Comparison of ENCODE assay signal across 9 cellular contexts in genomic region chr11:47004595-47005033, GRCh38.
DNase-seq lines count a peak whose midpoint lies in the region; ATAC-seq and TF ChIP-seq lines count a peak whose summit lies in the region.
"Had no signal": no experiment of that assay in that cellular context is flagged by ENCODE, and none has a peak within 500 bp of the region (broad histone marks: within the 10 kb centered on the region; RNA-seq: fewer than 3 reads in every experiment).

No MANE protein-coding gene starts in this region.

- H2AFZ ChIP-seq in DND-41 (ENCODE audit: low read depth, low read length): no peak overlapping the region
- H2AFZ ChIP-seq in MM.1S (ENCODE audit: low read length): no peak overlapping the region

- no peaks in the 10 kb centered on the region for H3K79me2 ChIP-seq in DND-41 (ENCODE audit: insufficient read depth, low read length)
- no peaks in the 10 kb centered on the region for H3K79me2 ChIP-seq in MM.1S (ENCODE audit: low read length)

- peak; percentile 77 for ATAC-seq in DND-41 (ENCODE audit: insufficient read depth, low read depth)

- H3K36me3 Mint-ChIP-seq in CD14-positive monocyte: no peaks in the 10 kb centered on the region

- no peak overlapping the region for H3K4me3 Mint-ChIP-seq in CD14-positive monocyte

- H3K27me3 ChIP-seq in DND-41 (ENCODE audit: insufficient read depth, low read length, poor library complexity) (no peaks in the 10 kb centered on the region), MM.1S (replicated peaks; ENCODE audit: insufficient read depth, low read length) (no peaks in the 10 kb centered on the region), adipocyte (replicated peaks; ENCODE audit: control insufficient read depth, insufficient read depth, low read length) (no peaks in the 10 kb centered on the region), cardiac muscle cell (no peaks in the 10 kb centered on the region)

- no peaks in the 10 kb centered on the region for H3K27me3 Mint-ChIP-seq in CD14-positive monocyte (ENCODE audit: low read depth in 3 of 3)

- H3K9me3 ChIP-seq in DND-41 (ENCODE audit: insufficient read depth, low read length, severe bottlenecking): no peaks in the 10 kb centered on the region
- no peaks in the 10 kb centered on the region for H3K9me3 ChIP-seq in MM.1S (replicated peaks; ENCODE audit: insufficient read depth, low read length)
- H3K9me3 ChIP-seq in adipocyte (ENCODE audit: control insufficient read depth, low read length): no peaks in the 10 kb centered on the region
- H3K9me3 ChIP-seq in cardiac muscle cell (ENCODE audit: low read depth): no peaks in the 10 kb centered on the region

- H3K9me3 Mint-ChIP-seq in CD14-positive monocyte: peaks cover 0 to 4% (median 0%) of the 10 kb centered on the region in 7 donors

- no peaks in the 10 kb centered on the region for H3K36me3 ChIP-seq in DND-41 (ENCODE audit: insufficient read depth, low read length)
- no peaks in the 10 kb centered on the region for H3K36me3 ChIP-seq in MM.1S (replicated peaks; ENCODE audit: insufficient read depth, low read length)
- H3K36me3 ChIP-seq in adipocyte (ENCODE audit: control insufficient read depth, insufficient read depth, low read length, severe bottlenecking): no peaks in the 10 kb centered on the region
- no peaks in the 10 kb centered on the region for H3K36me3 ChIP-seq in cardiac muscle cell

- H3K4me1 Mint-ChIP-seq in CD14-positive monocyte: peaks cover 54% of the 10 kb centered on the region

- H3K9ac ChIP-seq in DND-41 (ENCODE audit: low read depth, low read length) (no peak overlapping the region), MM.1S (ENCODE audit: low read length) (no peak overlapping the region), adipocyte (ENCODE audit: low read length) (no peak overlapping the region)

- intact Hi-C loops in CD14-positive monocyte (cut with micrococcal nuclease): no loop called here

- peak overlapping the region in 2 of 7 donors; percentile 1 to 61 for H3K27ac Mint-ChIP-seq in CD14-positive monocyte

- H3K9me2 ChIP-seq in MM.1S (replicated peaks; ENCODE audit: insufficient read depth, low read length): no peaks in the 10 kb centered on the region

- H3K4me2 ChIP-seq in DND-41 (ENCODE audit: insufficient read depth, low read length) (no peak overlapping the region), MM.1S (ENCODE audit: low read depth, low read length) (no peak overlapping the region)

- no peak overlapping the region; the same call in 1 of the 2 replicates for H3K27ac ChIP-seq in DND-41 (ENCODE audit: low read length)
- H3K27ac ChIP-seq in MM.1S (ENCODE audit: low read length): no peak overlapping the region
- H3K27ac ChIP-seq in cardiac muscle cell: peak overlapping the region; percentile 75

- H3F3A ChIP-seq in MM.1S (ENCODE audit: insufficient read depth, low read length): no peaks in the 10 kb centered on the region

- no peak for TF ChIP-seq CTCF in DND-41 (IDR thresholded peaks at IDR 0.05; ENCODE audit: borderline replicate concordance, extremely low read depth, low read length, poor library complexity, severe bottlenecking)
- no peak for TF ChIP-seq CTCF in MM.1S (IDR thresholded peaks at IDR 0.05; ENCODE audit: low read length)
- no peak for TF ChIP-seq CTCF in cardiac muscle cell (IDR thresholded peaks at IDR 0.05; ENCODE audit: low read depth, low read length)
- no peak for TF ChIP-seq CTCF in CD14-positive monocyte (IDR thresholded peaks at IDR 0.05)

- H3K4me1 ChIP-seq in DND-41 (ENCODE audit: insufficient read depth, low read length) (peaks cover 9% of the 10 kb centered on the region), MM.1S (ENCODE audit: low read length) (peaks cover 10% of the 10 kb centered on the region), adipocyte (ENCODE audit: control insufficient read depth, insufficient read depth, low read length) (peaks cover 34% of the 10 kb centered on the region), cardiac muscle cell (ENCODE audit: low read depth) (peaks cover 8% of the 10 kb centered on the region)

- no peak overlapping the region for H3K4me3 ChIP-seq in DND-41 (ENCODE audit: low read depth in 1 of 2, low read length in 2 of 2)
- H3K4me3 ChIP-seq in MM.1S (ENCODE audit: low read length): no peak overlapping the region
- H3K4me3 ChIP-seq in adipocyte (ENCODE audit: low read length): peak overlapping the region; percentile 34
- no peak overlapping the region for H3K4me3 ChIP-seq in cardiac muscle cell
- H3K4me3 ChIP-seq: skin epidermis had no signal

- peak; percentile 19 for DNase-seq in DND-41
- DNase-seq in MM.1S: peak; percentile 21
- peak; percentile 97 for DNase-seq in adipocyte (ENCODE audit: low read depth)
- peak; percentile 85 to 98 for DNase-seq in cardiac muscle cell (ENCODE audit: low read depth in 1 of 2, low spot score in 1 of 2)
- peak; percentile 95 for DNase-seq in renal cortical epithelial cell (ENCODE audit: low read depth)
- no peak for DNase-seq in NCI-H1048 (lab: John Stamatoyannopoulos, UW)
- no peak for DNase-seq in CD14-positive monocyte (ENCODE audit: low spot score)
- no peak for DNase-seq in NCI-H2227 treated with DMSO at 0.1 percent for 48 hours (lab: John Stamatoyannopoulos, UW)

- H4K20me1 ChIP-seq in DND-41 (ENCODE audit: insufficient read depth, low read length) (no peaks in the 10 kb centered on the region), MM.1S (ENCODE audit: insufficient read depth, low read length) (no peaks in the 10 kb centered on the region)

Comparison
In these comparisons a context has a peak if more than half of its experiments do, and no peak if none do; other contexts are left out.
1. DNase-seq: peak in DND-41 (single experiment), MM.1S (single experiment), adipocyte (single experiment), cardiac muscle cell (2 of 2) and renal cortical epithelial cell (single experiment); none in NCI-H1048 (single experiment), CD14-positive monocyte (single experiment) and NCI-H2227 treated with DMSO at 0.1 percent for 48 hours (single experiment).